ENCODE assay signal across 8 cellular contexts in the genomic region with DNA sequence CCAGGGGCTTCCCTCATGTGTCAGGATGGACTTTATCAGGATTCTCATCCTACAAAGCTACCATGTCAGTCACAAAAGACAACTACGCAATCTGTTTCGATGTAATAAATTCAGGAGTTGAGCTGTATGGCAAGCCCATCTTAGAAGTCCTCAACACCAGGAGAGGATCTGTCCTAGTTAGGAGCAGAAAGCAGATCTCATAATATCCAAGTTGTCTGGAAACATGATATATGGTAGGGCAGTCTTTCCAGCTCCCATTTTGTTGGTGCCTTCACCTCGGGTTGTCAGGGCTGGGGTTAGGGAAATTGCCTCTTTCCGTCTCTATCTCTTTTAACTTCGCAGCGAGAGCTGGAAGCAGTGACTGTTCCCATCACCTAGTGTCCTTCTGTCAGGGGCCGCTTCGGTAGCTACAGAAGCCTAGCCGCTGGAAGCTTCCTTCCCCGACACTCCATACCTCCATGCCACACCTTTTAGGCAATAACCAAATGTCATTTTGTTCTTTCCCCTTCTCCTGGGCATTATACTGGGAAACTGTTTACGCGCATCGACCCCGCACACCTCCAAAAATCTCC. TPM values are rescaled to one million over a fixed set of nuclear protein-coding genes. Genes with fewer than 3 reads are reported as not detected.
DNase-seq lines count a peak whose midpoint lies in the region; ATAC-seq, FAIRE-seq and TF ChIP-seq lines count a peak whose summit lies in the region.

No MANE protein-coding gene starts in this region.

- peak overlapping the region; percentile 82 for H3K4me3 ChIP-seq in OCI-LY1 (ENCODE audit: low read depth, low read length, poor library complexity, severe bottlenecking)
- peak overlapping the region; percentile 54 for H3K4me3 ChIP-seq in endocrine pancreas (ENCODE audit: control insufficient read depth, insufficient read depth, low read length)

- H3K9me2 ChIP-seq in OCI-LY1 (ENCODE audit: low read depth, low read length): no peaks in the 10 kb centered on the region

- H3K4me3 Mint-ChIP-seq in nephron: peak overlapping the region; percentile 88 to 90 (median 89)

- DNase-seq in GM12892 (ENCODE audit: insufficient read length): no peak
- DNase-seq in stimulated activated CD4-positive, alpha-beta T cell treated with anti-CD3 and anti-CD28 coated beads, Interleukin-4, amount 100 ng/mL, for 4 hours: no peak
- DNase-seq in NCI-H524 treated with DMSO at 0.1 percent for 48 hours (lab: John Stamatoyannopoulos, UW): no peak
- DNase-seq in DMS114 treated with DMSO at 0.1 percent for 48 hours (lab: John Stamatoyannopoulos, UW; ENCODE audit: unreplicated experiment): no peak

- FAIRE-seq in GM12892 (lab: Jason Lieb, UNC): peak; percentile 5

- H3K9me3 ChIP-seq in OCI-LY1 (ENCODE audit: low read length) (no peaks in the 10 kb centered on the region), endocrine pancreas (ENCODE audit: control insufficient read depth, low read length) (no peaks in the 10 kb centered on the region)

- H3K4me1 Mint-ChIP-seq in nephron: peaks cover 55% of the 10 kb centered on the region

- H4K20me1 ChIP-seq in OCI-LY1 (ENCODE audit: insufficient read depth, low read length): no peaks in the 10 kb centered on the region

- no peak for ATAC-seq in GM21619 (IDR thresholded peaks at IDR 0.05; ENCODE audit: unreplicated experiment)

- no peaks in the 10 kb centered on the region for H3K9me3 Mint-ChIP-seq in nephron

- peak overlapping the region; percentile 82 for H3K27ac ChIP-seq in OCI-LY1 (ENCODE audit: low read depth, low read length, poor library complexity, severe bottlenecking)

- peaks cover 58% of the 10 kb centered on the region for H3K79me2 ChIP-seq in OCI-LY1 (ENCODE audit: insufficient read depth, low read length)

- H3K36me3 ChIP-seq in OCI-LY1 (ENCODE audit: insufficient read depth, low read length) (peaks cover 6% of the 10 kb centered on the region; the same call in 1 of the 2 replicates), endocrine pancreas (ENCODE audit: control insufficient read depth, insufficient read depth, low read length) (no peaks in the 10 kb centered on the region)

- no peaks in the 10 kb centered on the region for H3K36me3 Mint-ChIP-seq in nephron (ENCODE audit: low read depth)

- no peaks in the 10 kb centered on the region for H3K27me3 ChIP-seq in OCI-LY1 (ENCODE audit: insufficient read depth, low read length)
- H3K27me3 ChIP-seq in endocrine pancreas (ENCODE audit: control insufficient read depth, insufficient read depth, low read length): no peaks in the 10 kb centered on the region

- H3K4me1 ChIP-seq in OCI-LY1 (ENCODE audit: insufficient read depth, low read length, severe bottlenecking): peaks cover 58% of the 10 kb centered on the region
- peaks cover 5% of the 10 kb centered on the region for H3K4me1 ChIP-seq in endocrine pancreas (ENCODE audit: control insufficient read depth, insufficient read depth, low read length)

- peak overlapping the region; percentile 88 for H3K4me2 ChIP-seq in OCI-LY1 (ENCODE audit: low read length)

- peaks cover 24% of the 10 kb centered on the region for H3K27me3 Mint-ChIP-seq in nephron (ENCODE audit: low read depth)

- H3K9ac ChIP-seq in OCI-LY1 (ENCODE audit: low read length): peak overlapping the region; percentile 91
- peak overlapping the region; percentile 70 for H3K9ac ChIP-seq in endocrine pancreas (ENCODE audit: control insufficient read depth, insufficient read depth, low read length)

- H2AFZ ChIP-seq in OCI-LY1 (ENCODE audit: low read length): no peak overlapping the region

- no peak for TF ChIP-seq CTCF in OCI-LY1 (IDR thresholded peaks at IDR 0.05; ENCODE audit: low read length)
- TF ChIP-seq CTCF in nephron (IDR thresholded peaks at IDR 0.05; ENCODE audit: unreplicated experiment in 3 of 3): no peak

- no peaks in the 10 kb centered on the region for H3F3A ChIP-seq in OCI-LY1 (ENCODE audit: insufficient read depth, low read length)

- TF ChIP-seq POLR2A in GM12892 (IDR thresholded peaks at IDR 0.05; ENCODE audit: low read depth, low read length): no peak

- H3K27ac Mint-ChIP-seq in nephron: peak overlapping the region; percentile 4 to 50 (median 28)

RNA-seq across cellular contexts. Expression of a gene that starts 1.4 kb away (rescaled TPM):
- 56.2 TPM for polyA plus RNA-seq in GM12892 (2012; ENCODE audit: missing spikeins)

RNA-seq across cellular contexts. Expression of a gene that starts 42.3 kb away (rescaled TPM):
- 0.64 TPM for polyA plus RNA-seq in GM12892 (2012; ENCODE audit: missing spikeins)
